In the genomic region with DNA sequence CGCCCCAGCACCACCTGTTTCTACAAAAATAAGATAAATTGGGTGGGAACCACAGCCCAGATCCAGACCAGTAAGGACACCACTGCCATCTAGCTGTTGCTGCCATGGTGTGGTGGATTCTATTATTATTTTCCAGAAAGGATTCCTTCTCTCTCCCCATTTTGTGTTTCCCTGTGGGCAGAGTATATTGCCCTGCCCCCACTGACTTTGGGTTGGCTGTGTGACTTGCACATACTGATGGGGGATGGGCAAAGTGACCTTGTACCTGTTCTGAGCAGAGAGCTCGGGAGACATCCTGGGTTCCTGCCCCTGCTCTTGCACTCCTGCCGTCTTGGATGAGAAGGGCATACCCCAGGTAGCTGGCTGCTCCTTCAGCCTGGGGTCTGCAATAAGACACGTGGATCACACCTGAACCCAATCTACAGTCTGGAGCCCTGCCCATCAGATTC, we compare ENCODE assay signal across 9 cellular contexts. TPM values are rescaled to one million over a fixed set of nuclear protein-coding genes. Genes with fewer than 3 reads are reported as not detected.
DNase-seq lines count a peak whose midpoint lies in the region; ATAC-seq and TF ChIP-seq lines count a peak whose summit lies in the region.
"Had no signal": no experiment of that assay in that cellular context is flagged by ENCODE, and none has a peak within 500 bp of the region (broad histone marks: within the 10 kb centered on the region; RNA-seq: fewer than 3 reads in every experiment).

No MANE protein-coding gene starts in this region.

- POLR2A ChIA-PET in IMR-90 (lab: Charles Lee; ENCODE audit: unreplicated experiment): no interaction called here
- POLR2A ChIA-PET in activated CD8-positive, alpha-beta T cell treated with anti-CD3 and anti-CD28 coated beads for 36 hours (lab: Charles Lee): interaction anchor here (0.6 kb wide), 1 partner anchor 45 kb away, joined by 3 read pairs; no protein-coding TSS in a partner anchor

- H4K91ac ChIP-seq in IMR-90 (ENCODE audit: insufficient read depth, low read depth, low read length): no peak overlapping the region

- no peak overlapping the region for H3K23ac ChIP-seq in IMR-90 (ENCODE audit: low read depth, low read length)

- peak overlapping the region; percentile 5 for H2AK9ac ChIP-seq in IMR-90 (replicated peaks; ENCODE audit: low read depth, low read length, poor library complexity)

- no peaks in the 10 kb centered on the region for H3K36me3 ChIP-seq in IMR-90 (ENCODE audit: control insufficient read depth, insufficient read depth, low read length)
- H3K36me3 ChIP-seq in mucosa of descending colon (ENCODE audit: low read depth): no peaks in the 10 kb centered on the region
- H3K36me3 ChIP-seq: SJSA1 had no signal

- no peaks in the 10 kb centered on the region for H3K9me3 Mint-ChIP-seq in activated CD8-positive, alpha-beta T cell treated with anti-CD3 and anti-CD28 coated beads for 36 hours

- no peak overlapping the region for H3K56ac ChIP-seq in IMR-90 (ENCODE audit: extremely low read depth, insufficient read depth, low read length)

- no peak overlapping the region for H4K8ac ChIP-seq in IMR-90 (ENCODE audit: low read depth in 2 of 2, low read length in 2 of 2)

- H3K27ac ChIP-seq in IMR-90 (ENCODE audit: insufficient read depth, low read length): no peak overlapping the region
- H3K27ac ChIP-seq: SJSA1 had no signal

- no peaks in the 10 kb centered on the region for H3K4me1 Mint-ChIP-seq in activated CD8-positive, alpha-beta T cell treated with anti-CD3 and anti-CD28 coated beads for 36 hours (ENCODE audit: low read depth)

- H2AFZ ChIP-seq in IMR-90 (replicated peaks; ENCODE audit: low read length, poor library complexity): no peak overlapping the region

- DNase-seq in NCI-H2227 (lab: John Stamatoyannopoulos, UW; ENCODE audit: unreplicated experiment) (peak; percentile 30), NCI-H2227 treated with DMSO at 0.1 percent for 48 hours (lab: John Stamatoyannopoulos, UW) (no peak), IMR-90 (no peak), mucosa of descending colon (peak in 1 of 3 donors; percentile 42), hippocampal formation (lab: John Stamatoyannopoulos, UW) (no peak), NK-92 (lab: John Stamatoyannopoulos, UW; ENCODE audit: unreplicated experiment) (no peak)
- peak; percentile 38 for DNase-seq in activated CD8-positive, alpha-beta T cell treated with anti-CD3 and anti-CD28 coated beads for 36 hours

- H3K4me2 ChIP-seq in IMR-90 (ENCODE audit: low read depth, low read length): no peak overlapping the region

- no peaks in the 10 kb centered on the region for H3K79me1 ChIP-seq in IMR-90 (ENCODE audit: low read depth in 1 of 2, low read length in 2 of 2)

- no peak overlapping the region for H4K5ac ChIP-seq in IMR-90 (ENCODE audit: low read depth, low read length)

- no peak overlapping the region for H3K4me3 Mint-ChIP-seq in activated CD8-positive, alpha-beta T cell treated with anti-CD3 and anti-CD28 coated beads for 36 hours

- dilution Hi-C loops in IMR-90 (cut with HindIII; ENCODE audit: low sequenced_read_pairs, unreplicated experiment): no loop called here

- in situ Hi-C loops in IMR-90 (cut with MboI; ENCODE audit: low sequenced_read_pairs): no loop called here

- no peak overlapping the region for H3K18ac ChIP-seq in IMR-90 (ENCODE audit: low read depth, low read length)

- intact Hi-C loops in IMR-90 (cut with micrococcal nuclease) (no loop called here), mucosa of descending colon (cut with DNase I, micrococcal nuclease) (no loop called here)
- intact Hi-C loops in activated CD8-positive, alpha-beta T cell treated with anti-CD3 and anti-CD28 coated beads for 36 hours (cut with micrococcal nuclease): no loop called here

- H2BK20ac ChIP-seq in IMR-90 (ENCODE audit: low read depth, low read length): no peak overlapping the region

- CTCF ChIA-PET in IMR-90 (lab: Yijun Ruan, JAX): interaction anchor here (1.4 kb wide), 1 partner anchor 47 kb away, joined by 4 read pairs; no protein-coding TSS in a partner anchor
- CTCF ChIA-PET in activated CD8-positive, alpha-beta T cell treated with anti-CD3 and anti-CD28 coated beads for 36 hours (lab: Charles Lee): interaction anchor here (1.0 to 1.9 kb wide), 4 partner anchors 16 to 208 kb away, joined by 3 to 10 read pairs (median 5); no protein-coding TSS in a partner anchor

- H3K4me1 ChIP-seq in IMR-90 (ENCODE audit: control insufficient read depth, insufficient read depth, low read length): no peaks in the 10 kb centered on the region
- H3K4me1 ChIP-seq in mucosa of descending colon (ENCODE audit: low read depth): no peaks in the 10 kb centered on the region
- H3K4me1 ChIP-seq: SJSA1 had no signal

- no peak overlapping the region for H3K4ac ChIP-seq in IMR-90 (ENCODE audit: low read depth, low read length)

- H3K27me3 Mint-ChIP-seq in activated CD8-positive, alpha-beta T cell treated with anti-CD3 and anti-CD28 coated beads for 36 hours: no peaks in the 10 kb centered on the region

- no peak overlapping the region for H3K9ac ChIP-seq in IMR-90 (ENCODE audit: low read depth, low read length)

- TF ChIP-seq RAD21 in IMR-90 (IDR thresholded peaks at IDR 0.05; ENCODE audit: low read length): peak; percentile 38

- BruUV-seq in IMR-90 (replicated peaks; lab: Mats Ljungman, UMichigan): no TSS peak

- peaks cover 2% of the 10 kb centered on the region; the same call in 1 of the 2 replicates for H3K27me3 ChIP-seq in IMR-90 (ENCODE audit: control insufficient read depth, insufficient read depth, low read length)
- H3K27me3 ChIP-seq: SJSA1 had no signal

- H3K9me3 ChIP-seq in IMR-90 (ENCODE audit: control insufficient read depth, insufficient read depth, low read length) (no peaks in the 10 kb centered on the region), mucosa of descending colon (no peaks in the 10 kb centered on the region)
- H3K9me3 ChIP-seq: SJSA1 had no signal

- no peak for TF ChIP-seq POLR2A in IMR-90 (IDR thresholded peaks at IDR 0.05; ENCODE audit: low read depth, low read length)

- H2AK5ac ChIP-seq in IMR-90 (ENCODE audit: low read depth, low read length): no peak overlapping the region

- H2BK5ac ChIP-seq in IMR-90 (ENCODE audit: low read depth, low read length, poor library complexity, severe bottlenecking): no peak overlapping the region

- WGBS in IMR-90 (ENCODE audit: extremely low coverage in 2 of 2, insufficient read length in 1 of 2), 2 experiments: no CpG with 5 or more reads among the region's 4 CpGs

- H2BK120ac ChIP-seq in IMR-90 (ENCODE audit: low read depth, low read length): no peak overlapping the region

- H3K4me3 ChIP-seq in IMR-90 (ENCODE audit: insufficient read depth, low read depth, low read length): no peak overlapping the region
- H3K4me3 ChIP-seq in mucosa of descending colon: no peak overlapping the region
- H3K4me3 ChIP-seq: SJSA1 had no signal

- H4K20me1 ChIP-seq in IMR-90 (ENCODE audit: insufficient read depth, low read length): no peaks in the 10 kb centered on the region

- H3K9me1 ChIP-seq in IMR-90 (ENCODE audit: insufficient read depth, low read length): no peaks in the 10 kb centered on the region

- no peak overlapping the region for H3K14ac ChIP-seq in IMR-90 (replicated peaks; ENCODE audit: low read depth, low read length)

- H3K27ac Mint-ChIP-seq in activated CD8-positive, alpha-beta T cell treated with anti-CD3 and anti-CD28 coated beads for 36 hours: no peak overlapping the region

- ATAC-seq in IMR-90 (ENCODE audit: low read depth) (peak; percentile 64), mucosa of descending colon (peak; percentile 59), HG02970 (IDR thresholded peaks at IDR 0.05; ENCODE audit: low FRiP score, unreplicated experiment) (no peak)
- peak; percentile 61 for ATAC-seq in activated CD8-positive, alpha-beta T cell treated with anti-CD3 and anti-CD28 coated beads for 36 hours

- no peak overlapping the region for H2BK15ac ChIP-seq in IMR-90 (ENCODE audit: low read depth, low read length)

- TF ChIP-seq CTCF in IMR-90 (conservative IDR thresholded peaks at IDR 0.05; ENCODE audit: low read depth, low read length) (peak; percentile 43), mucosa of descending colon (IDR thresholded peaks at IDR 0.05) (no peak)
- no peak for TF ChIP-seq CTCF in activated CD8-positive, alpha-beta T cell treated with anti-CD3 and anti-CD28 coated beads for 36 hours (IDR thresholded peaks at IDR 0.05)

- no peaks in the 10 kb centered on the region for H3K36me3 Mint-ChIP-seq in activated CD8-positive, alpha-beta T cell treated with anti-CD3 and anti-CD28 coated beads for 36 hours (ENCODE audit: low read depth)

RNA-seq across cellular contexts. Expression of a gene that starts 24.3 kb away (rescaled TPM):
- total RNA-seq in IMR-90 (2012; rRNA removed): 9.9 and 12.8 TPM in 2 replicates
- polyA plus RNA-seq in IMR-90 (2012; rRNA removed): 10.7 and 13.2 TPM in 2 replicates
- polyA plus RNA-seq in IMR-90 (2012; cell fraction: cytosol; rRNA removed): 6.7 and 9.3 TPM in 2 replicates
- 6.1 and 21.1 TPM in 2 replicates for polyA plus RNA-seq in IMR-90 (2012; cell fraction: nucleus; rRNA removed; ENCODE audit: low replicate concordance)
- total RNA-seq in activated CD8-positive, alpha-beta T cell treated with anti-CD3 and anti-CD28 coated beads for 36 hours: 10 to 100 TPM; 19.1 to 19.6 TPM
- 10 to 100 TPM; 16.9 to 42.6 (median 17.1) TPM for total RNA-seq in mucosa of descending colon

RNA-seq across cellular contexts. Expression of a gene that starts 24.7 kb away (rescaled TPM):
- total RNA-seq in IMR-90 (2012; rRNA removed): 8.3 and 10.2 TPM in 2 replicates
- 5.0 and 6.3 TPM in 2 replicates for polyA plus RNA-seq in IMR-90 (2012; rRNA removed)
- 2.8 and 3.0 TPM in 2 replicates for polyA plus RNA-seq in IMR-90 (2012; cell fraction: cytosol; rRNA removed)
- 0.66 and 3.5 TPM in 2 replicates for polyA plus RNA-seq in IMR-90 (2012; cell fraction: nucleus; rRNA removed; ENCODE audit: low replicate concordance)
- 10 to 100 TPM; 13.6 to 15.5 TPM for total RNA-seq in activated CD8-positive, alpha-beta T cell treated with anti-CD3 and anti-CD28 coated beads for 36 hours
- 10 to 100 TPM; 29.0 to 35.0 (median 33.2) TPM for total RNA-seq in mucosa of descending colon

RNA-seq across cellular contexts. Expression of a gene that starts 44.7 kb away (rescaled TPM):
- total RNA-seq in IMR-90 (2012; rRNA removed) (15.3 and 21.7 TPM in 2 replicates), mucosa of descending colon (100 to 1,000 TPM; 134 to 165 (median 152) TPM)
- 23.0 and 26.9 TPM in 2 replicates for polyA plus RNA-seq in IMR-90 (2012; rRNA removed)
- polyA plus RNA-seq in IMR-90 (2012; cell fraction: cytosol; rRNA removed): 9.3 and 18.0 TPM in 2 replicates
- polyA plus RNA-seq in IMR-90 (2012; cell fraction: nucleus; rRNA removed; ENCODE audit: low replicate concordance): 16.6 and 26.3 TPM in 2 replicates
- total RNA-seq in activated CD8-positive, alpha-beta T cell treated with anti-CD3 and anti-CD28 coated beads for 36 hours: 10 to 100 TPM; 78.5 to 83.5 TPM

RNA-seq across cellular contexts. Expression of a gene that starts 46.5 kb away (rescaled TPM):
- total RNA-seq in IMR-90 (2012; rRNA removed) (4.3 and 10.3 TPM in 2 replicates), mucosa of descending colon (10 to 100 TPM; 15.3 to 19.5 (median 18.6) TPM)
- polyA plus RNA-seq in IMR-90 (2012; rRNA removed): 5.6 and 7.8 TPM in 2 replicates
- polyA plus RNA-seq in IMR-90 (2012; cell fraction: cytosol; rRNA removed): 2.0 and 2.1 TPM in 2 replicates
- polyA plus RNA-seq in IMR-90 (2012; cell fraction: nucleus; rRNA removed; ENCODE audit: low replicate concordance): 0.50 and 1.5 TPM in 2 replicates
- total RNA-seq in activated CD8-positive, alpha-beta T cell treated with anti-CD3 and anti-CD28 coated beads for 36 hours: 10 to 100 TPM; 15.6 to 16.8 TPM

RNA-seq across cellular contexts. Expression of a gene that starts 46.7 kb away (rescaled TPM):
- total RNA-seq in IMR-90 (2012; rRNA removed): 29.4 and 55.8 TPM in 2 replicates
- 20.3 and 24.2 TPM in 2 replicates for polyA plus RNA-seq in IMR-90 (2012; rRNA removed)
- polyA plus RNA-seq in IMR-90 (2012; cell fraction: cytosol; rRNA removed): 9.8 and 10.5 TPM in 2 replicates
- polyA plus RNA-seq in IMR-90 (2012; cell fraction: nucleus; rRNA removed; ENCODE audit: low replicate concordance): 6.4 and 13.4 TPM in 2 replicates
- 10 to 100 TPM; 38.5 to 39.7 TPM for total RNA-seq in activated CD8-positive, alpha-beta T cell treated with anti-CD3 and anti-CD28 coated beads for 36 hours
- total RNA-seq in mucosa of descending colon: 10 to 100 TPM; 22.2 to 23.6 (median 22.4) TPM

Comparison
In these comparisons a context has a peak if more than half of its experiments do, and no peak if none do; other contexts are left out.
1. DNase-seq: peak in NCI-H2227 (single experiment) and activated CD8-positive, alpha-beta T cell treated with anti-CD3 and anti-CD28 coated beads for 36 hours (single experiment); none in NCI-H2227 treated with DMSO at 0.1 percent for 48 hours (single experiment), IMR-90 (single experiment), hippocampal formation (0 of 2) and NK-92 (single experiment).